Comparison of ENCODE assay signal across 26 cellular contexts in the genomic region with DNA sequence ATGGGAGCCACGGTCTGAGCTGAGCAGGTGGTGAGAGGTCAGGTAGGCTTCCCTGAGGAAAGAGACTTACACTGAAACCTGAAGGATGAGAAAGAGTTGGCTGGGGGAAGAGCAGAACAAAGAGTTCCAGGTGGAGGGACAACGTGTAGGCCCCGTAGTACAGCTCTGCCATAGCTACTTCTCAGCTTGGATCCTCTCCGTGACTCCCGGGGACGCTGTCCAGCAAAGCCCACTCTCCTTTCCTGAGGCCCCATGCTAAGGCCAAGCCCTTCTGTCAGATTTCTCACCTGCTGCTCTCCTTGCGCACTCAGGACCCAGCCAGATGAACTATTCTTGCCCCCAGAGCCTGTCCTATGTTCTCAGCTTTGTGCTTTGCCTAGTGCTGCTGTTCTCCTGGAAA.
DNase-seq lines count a peak whose midpoint lies in the region; ATAC-seq, FAIRE-seq and TF ChIP-seq lines count a peak whose summit lies in the region.
"Had no signal": no experiment of that assay in that cellular context is flagged by ENCODE, and none has a peak within 500 bp of the region (broad histone marks: within the 10 kb centered on the region; RNA-seq: fewer than 3 reads in every experiment).

No MANE protein-coding gene starts in this region.

- H2BK120ac ChIP-seq in H9 (ENCODE audit: low read depth, low read length, poor library complexity, severe bottlenecking): no peak overlapping the region

- no peak overlapping the region for H2BK12ac ChIP-seq in H9 (ENCODE audit: insufficient read length, low read depth, low read length)

- intact Hi-C loops in K562 (cut with micrococcal nuclease): loop anchor here (5.0 to 10.0 kb wide), 5 partner anchors 93 to 819 kb away; no protein-coding TSS in a partner anchor
- intact Hi-C loops in HepG2 (cut with micrococcal nuclease; ENCODE audit: unreplicated experiment): loop anchor here (10.0 kb wide), 1 partner anchor 529 kb away; no protein-coding TSS in a partner anchor
- intact Hi-C loops in dorsolateral prefrontal cortex (cut with DNase I): loop anchor here (5.0 to 10.0 kb wide), 6 partner anchors 91 to 529 kb away; no protein-coding TSS in a partner anchor

- no peak for FAIRE-seq in K562 (lab: Jason Lieb, UNC)
- no peak for FAIRE-seq in HepG2 (lab: Jason Lieb, UNC)
- FAIRE-seq: A549, D721Med, GM12878, GM18507, H54 had no signal

- H2AK5ac ChIP-seq in H9 (ENCODE audit: insufficient read length, low read length): no peak overlapping the region

- H3K9me3 ChIP-seq in H9 (ENCODE audit: control insufficient read depth, low read depth, low read length) (no peaks in the 10 kb centered on the region), K562 (replicated peaks; ENCODE audit: control insufficient read depth, insufficient read depth, low read depth, low read length) (no peaks in the 10 kb centered on the region), HepG2 (ENCODE audit: low read length) (no peaks in the 10 kb centered on the region)
- H3K9me3 ChIP-seq: A549, BE2C had no signal

- H3K27ac ChIP-seq in H9 (ENCODE audit: insufficient read length, low read depth, low read length) (no peak overlapping the region), K562 (ENCODE audit: extremely low read depth, low read depth, low read length) (no peak overlapping the region), HepG2 (ENCODE audit: extremely low read length, insufficient read depth, low read length) (no peak overlapping the region), dorsolateral prefrontal cortex (no peak overlapping the region)
- H3K27ac ChIP-seq: A549; BLaER1 treated with 17β-estradiol and CSF1 and Interleukin-3, amounts not matched to agents 10 nM and 100 nM; GM23248 had no signal

- H4K5ac ChIP-seq in H9 (ENCODE audit: insufficient read length, low read depth, low read length): peak overlapping the region; percentile 68

- no peaks in the 10 kb centered on the region for H3K27me3 Mint-ChIP-seq in H9 (ENCODE audit: low read depth)

- peaks cover 22 to 23% of the 10 kb centered on the region in 2 experiments for H3K4me1 Mint-ChIP-seq in H9
- H3K4me1 Mint-ChIP-seq: CD8-positive, alpha-beta memory T cell had no signal

- ATAC-seq in K562 (peak; percentile 28; the same call in 2 of the 3 replicates), HepG2 (peak; percentile 64), GM21619 (IDR thresholded peaks at IDR 0.05; ENCODE audit: unreplicated experiment) (no peak)
- ATAC-seq: GM12878 had no signal

- H3K4me3 ChIP-seq in K562 (no peak overlapping the region), HepG2 (replicated peaks in 1 of 3; ENCODE audit: insufficient read depth in 1 of 3, low read depth in 2 of 3, low read length in 3 of 3) (no peak overlapping the region), dorsolateral prefrontal cortex (no peak overlapping the region)
- H3K4me3 ChIP-seq: A549; BLaER1 treated with 17β-estradiol and CSF1 and Interleukin-3, amounts not matched to agents 10 nM and 100 nM; GM12878; GM23248 had no signal

- no peak for TF ChIP-seq POLR2A in K562 (conservative IDR thresholded peaks at IDR 0.05)
- no peak for TF ChIP-seq POLR2A in HepG2 (IDR thresholded peaks at IDR 0.05; ENCODE audit: insufficient read depth in 1 of 2, low read depth in 2 of 2, low read length in 2 of 2)

- H3K9me3 Mint-ChIP-seq in H9: peaks cover 34 to 36% of the 10 kb centered on the region in 2 experiments
- H3K9me3 Mint-ChIP-seq: CD4-positive, alpha-beta T cell had no signal

- H3K9ac ChIP-seq in H9 (ENCODE audit: extremely low read depth, insufficient read length, low read length) (no peak overlapping the region), K562 (ENCODE audit: insufficient read depth in 1 of 2, low read depth in 2 of 2, low read length in 2 of 2) (no peak overlapping the region), HepG2 (ENCODE audit: insufficient read depth, low read depth, low read length) (no peak overlapping the region)
- H3K9ac ChIP-seq: BLaER1 treated with 17β-estradiol and CSF1 and Interleukin-3, amounts not matched to agents 10 nM and 100 nM; GM23248 had no signal

- no peak overlapping the region for H2AFZ ChIP-seq in H9 (ENCODE audit: low read length)
- H2AFZ ChIP-seq in K562 (ENCODE audit: low read depth, low read length): no peak overlapping the region
- H2AFZ ChIP-seq in HepG2 (ENCODE audit: low read length): peak overlapping the region; percentile 31
- H2AFZ ChIP-seq: GM23248 had no signal

- no peak for TF ChIP-seq EP300 in K562 (IDR thresholded peaks at IDR 0.05; ENCODE audit: low read length)
- TF ChIP-seq EP300 in HepG2 (IDR thresholded peaks at IDR 0.05; ENCODE audit: low read depth in 2 of 2, low read length in 2 of 2): no peak
- no peak for TF ChIP-seq EP300 in HepG2 (CRISPR knock-in tag; IDR thresholded peaks at IDR 0.05; ENCODE audit: borderline replicate concordance)

- no peak overlapping the region for H4K91ac ChIP-seq in H9 (ENCODE audit: insufficient read length, low read depth, low read length)

- TF ChIP-seq CTCF in H9 (conservative IDR thresholded peaks at IDR 0.05) (no peak), K562 (IDR thresholded peaks at IDR 0.05 in 2 of 3, conservative IDR thresholded peaks at IDR 0.05 in 1 of 3; ENCODE audit: insufficient read depth in 2 of 3, low read depth in 1 of 3, low read length in 3 of 3) (no peak), HepG2 (CRISPR knock-in tag; IDR thresholded peaks at IDR 0.05) (no peak), dorsolateral prefrontal cortex (IDR thresholded peaks at IDR 0.05 in 54 of 56, conservative IDR thresholded peaks at IDR 0.05 in 2 of 56; ENCODE audit: low read depth in 1 of 56, partially characterized antibody in 56 of 56) (no peak)

- H3K23me2 ChIP-seq in H9 (ENCODE audit: insufficient read length, low read depth, low read length, poor library complexity, severe bottlenecking): no peaks in the 10 kb centered on the region

- H2BK15ac ChIP-seq in H9 (ENCODE audit: low read depth, low read length): no peak overlapping the region

- H3K18ac ChIP-seq in H9 (ENCODE audit: insufficient read length, low read depth, low read length): no peak overlapping the region

- no peaks in the 10 kb centered on the region for H3K79me1 ChIP-seq in H9 (ENCODE audit: insufficient read depth, low read depth, low read length, poor library complexity, severe bottlenecking)

- no peak overlapping the region for H3K4me3 Mint-ChIP-seq in H9
- H3K4me3 Mint-ChIP-seq: CD14-positive monocyte; CD4-positive, alpha-beta T cell; CD8-positive, alpha-beta memory T cell had no signal

- H4K8ac ChIP-seq in H9 (replicated peaks; ENCODE audit: insufficient read length, low read depth, low read length): no peak overlapping the region

- no peak overlapping the region for H3K14ac ChIP-seq in H9 (ENCODE audit: insufficient read depth, low read length)

- BruUV-seq in K562 (replicated peaks; lab: Mats Ljungman, UMichigan): no TSS peak
- no TSS peak for BruUV-seq in HepG2 (replicated peaks; lab: Mats Ljungman, UMichigan)

- no peak overlapping the region for H3K4me2 ChIP-seq in H9 (ENCODE audit: insufficient read depth, insufficient read length, low read length)
- no peak overlapping the region for H3K4me2 ChIP-seq in K562 (ENCODE audit: insufficient read depth, low read length)
- peak overlapping the region; percentile 34; the same call in 1 of the 2 replicates for H3K4me2 ChIP-seq in HepG2 (ENCODE audit: low read depth, low read length)
- H3K4me2 ChIP-seq: A549; BLaER1 treated with 17β-estradiol and CSF1 and Interleukin-3, amounts not matched to agents 10 nM and 100 nM had no signal

- H3K79me2 ChIP-seq in H9 (ENCODE audit: insufficient read depth, low read length) (no peaks in the 10 kb centered on the region), K562 (ENCODE audit: control insufficient read depth, insufficient read depth, low read length) (no peaks in the 10 kb centered on the region), HepG2 (ENCODE audit: insufficient read depth, low read length) (no peaks in the 10 kb centered on the region)

- H3T11ph ChIP-seq in H9 (ENCODE audit: low read length): no peak overlapping the region

- H3K36me3 Mint-ChIP-seq in H9 (ENCODE audit: insufficient read depth in 1 of 3, low read depth in 3 of 3): peaks cover 22 to 44% (median 31%) of the 10 kb centered on the region in 3 experiments
- H3K36me3 Mint-ChIP-seq: CD14-positive monocyte; CD8-positive, alpha-beta memory T cell had no signal

- H2BK20ac ChIP-seq in H9 (ENCODE audit: low read depth, low read length, poor library complexity, severe bottlenecking): no peak overlapping the region

- TF ChIP-seq RAD21 in K562 (CRISPR knock-in tag; conservative IDR thresholded peaks at IDR 0.05 in 1 of 2, IDR thresholded peaks at IDR 0.05 in 1 of 2) (no peak), HepG2 (CRISPR knock-in tag; IDR thresholded peaks at IDR 0.05) (no peak)

- CTCF ChIA-PET in K562 (lab: Yijun Ruan, JAX; ENCODE audit: low intra/inter-chr PET ratio) (no interaction called here), HepG2 (lab: Yijun Ruan, JAX; ENCODE audit: low intra/inter-chr PET ratio, low total read pairs) (interaction anchor here (2.0 kb wide), 1 partner anchor 195 kb away, joined by 12 read pairs; no protein-coding TSS in a partner anchor)

- no peak for DNase-seq in H9
- DNase-seq in K562 (ENCODE audit: extremely low read depth in 1 of 4, low spot score in 3 of 4): no peak
- DNase-seq in HepG2 (ENCODE audit: low spot score): no peak
- no peak for DNase-seq in NCI-H345 treated with DMSO at 0.1 percent for 48 hours (lab: John Stamatoyannopoulos, UW; ENCODE audit: unreplicated experiment)
- no peak for DNase-seq in stimulated activated CD4-positive, alpha-beta T cell treated with anti-CD3 and anti-CD28 coated beads, Interleukin-12 subunit alpha, Interleukin-12 subunit beta, amount 100 ng/mL, for 4 hours
- DNase-seq in dorsolateral prefrontal cortex: no peak
- DNase-seq: 8988T; ACHN; AML-193; BE2C; CD4-positive, alpha-beta T cell; CD8-positive, alpha-beta memory T cell; DMS 273 treated with DMSO at 0.1 percent for 48 hours; DMS79; EL; GDM1; GM23248; HCEC 1CT had no signal

- H3K4me1 ChIP-seq in H9 (ENCODE audit: insufficient read depth, low read length) (peaks cover 10% of the 10 kb centered on the region; the same call in 1 of the 2 replicates), K562 (replicated peaks in 1 of 2; ENCODE audit: control insufficient read depth in 2 of 2, insufficient read depth in 2 of 2, low read length in 2 of 2) (no peaks in the 10 kb centered on the region), HepG2 (ENCODE audit: insufficient read depth, low read length) (peaks cover 12% of the 10 kb centered on the region)
- H3K4me1 ChIP-seq: A549, BE2C had no signal

- H3K36me3 ChIP-seq in K562 (ENCODE audit: control insufficient read depth, insufficient read depth, low read length): no peaks in the 10 kb centered on the region
- H3K36me3 ChIP-seq in HepG2 (replicated peaks in 1 of 2; ENCODE audit: control insufficient read depth in 1 of 2, insufficient read depth in 2 of 2, low read length in 2 of 2): no peaks in the 10 kb centered on the region
- H3K36me3 ChIP-seq: BE2C; BLaER1 treated with 17β-estradiol and CSF1 and Interleukin-3, amounts not matched to agents 10 nM and 100 nM had no signal

- H3K27me3 ChIP-seq in H9 (ENCODE audit: insufficient read depth, low read length) (no peaks in the 10 kb centered on the region), K562 (ENCODE audit: control insufficient read depth in 2 of 2, insufficient read depth in 2 of 2, low read length in 2 of 2) (peaks cover 11 to 32% of the 10 kb centered on the region in 2 experiments), HepG2 (ENCODE audit: control insufficient read depth in 1 of 2, insufficient read depth in 2 of 2, low read length in 2 of 2) (peaks cover 4 to 27% of the 10 kb centered on the region in 2 experiments; a peak in 3 of 5 replicates), dorsolateral prefrontal cortex (no peaks in the 10 kb centered on the region)
- H3K27me3 ChIP-seq: BE2C; BLaER1 treated with 17β-estradiol and CSF1 and Interleukin-3, amounts not matched to agents 10 nM and 100 nM had no signal

- in situ Hi-C loops in K562 (cut with MboI) (loop anchor here (5.0 to 10.0 kb wide), 3 partner anchors 199 to 527 kb away; no protein-coding TSS in a partner anchor), HepG2 (cut with HindIII; ENCODE audit: extremely low pct_ligation_motif_present, low pct_unique_long_range_greater_than_20kb) (loop anchor here (5.0 kb wide), 2 partner anchors 197 to 527 kb away; no protein-coding TSS in a partner anchor)

- no peaks in the 10 kb centered on the region for H3K9me1 ChIP-seq in K562 (ENCODE audit: control insufficient read depth, insufficient read depth, low read length)

- no peak overlapping the region for H3K23ac ChIP-seq in H9 (ENCODE audit: insufficient read length, low read depth, low read length)

- H3K4ac ChIP-seq in H9 (ENCODE audit: low read depth, low read length): no peak overlapping the region

- no peak overlapping the region for H2BK5ac ChIP-seq in H9 (ENCODE audit: insufficient read length, low read length)

- no peak overlapping the region for H3K27ac Mint-ChIP-seq in H9
- H3K27ac Mint-ChIP-seq: CD4-positive, alpha-beta T cell; CD8-positive, alpha-beta memory T cell had no signal

- no CpG with 5 or more reads among the region's 7 CpGs for WGBS in H9 (ENCODE audit: extremely low coverage, insufficient read length, low lambda C conversion rate)
- WGBS in K562 (ENCODE audit: insufficient coverage, low coverage, missing lambda C conversion rate): 2% methylated on average over 7 of the region's 7 CpGs
- 39% methylated on average over 6 of the region's 7 CpGs for WGBS in HepG2 (ENCODE audit: low lambda C conversion rate)

- no peak overlapping the region for H3K56ac ChIP-seq in H9 (ENCODE audit: insufficient read length, low read depth, low read length)

- H4K20me1 ChIP-seq in H9 (ENCODE audit: control insufficient read depth, insufficient read depth, insufficient read length) (no peaks in the 10 kb centered on the region), K562 (replicated peaks; ENCODE audit: control insufficient read depth, insufficient read depth, low read length) (no peaks in the 10 kb centered on the region), HepG2 (ENCODE audit: insufficient read depth, low read length) (no peaks in the 10 kb centered on the region)
- H4K20me1 ChIP-seq: BLaER1 treated with 17β-estradiol and CSF1 and Interleukin-3, amounts not matched to agents 10 nM and 100 nM had no signal

- POLR2A ChIA-PET in K562 (lab: Yijun Ruan, JAX) (interaction anchor here (0.6 to 0.7 kb wide), 2 partner anchors 13 to 108 kb away, joined by 3 read pairs; no protein-coding TSS in a partner anchor), HepG2 (lab: Yijun Ruan, JAX) (no interaction called here)
